8 cellular contexts compared by ENCODE assay signal in the genomic region with DNA sequence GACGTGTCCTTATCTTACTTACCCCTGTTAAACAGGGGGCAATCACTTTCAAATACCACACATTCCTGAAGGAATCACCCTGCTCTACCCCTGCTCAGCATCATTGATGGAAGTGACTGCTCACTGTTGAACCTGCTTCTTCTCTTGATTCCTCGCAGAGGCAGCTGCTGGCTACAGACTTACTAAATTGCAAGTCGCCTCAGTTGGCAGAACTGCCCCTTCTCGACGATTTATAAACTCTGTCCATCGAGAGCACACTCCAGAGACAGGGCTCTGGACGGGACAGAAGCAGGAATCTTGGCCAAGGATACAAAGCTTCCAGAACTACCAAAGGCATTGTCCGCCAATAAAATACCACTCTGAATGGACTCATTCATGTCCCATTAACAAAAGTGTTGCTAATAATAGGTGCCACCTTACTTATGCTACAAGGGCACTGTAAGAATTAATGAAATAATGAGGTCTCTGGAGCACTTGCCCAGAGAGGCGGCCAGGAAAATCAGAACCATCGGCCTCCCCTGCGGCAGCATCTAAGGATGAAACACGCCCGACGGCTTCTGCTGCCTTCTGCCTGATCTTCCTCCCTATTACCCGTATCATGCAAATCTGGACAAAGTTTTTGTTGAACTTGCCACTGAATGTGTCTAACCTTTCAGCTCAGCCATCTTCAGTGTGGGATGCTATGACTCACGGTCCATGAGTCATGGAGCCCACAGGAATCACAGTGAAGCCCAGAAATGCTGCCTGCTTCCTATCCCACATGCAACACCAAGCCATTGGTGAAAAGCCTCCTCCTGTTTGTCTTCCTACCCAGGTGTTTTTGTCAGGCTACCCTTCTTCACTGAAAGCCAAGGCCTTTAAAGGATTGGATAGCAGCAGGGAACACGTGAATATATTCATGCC.
DNase-seq lines count a peak whose midpoint lies in the region; ATAC-seq and TF ChIP-seq lines count a peak whose summit lies in the region.

No MANE protein-coding gene starts in this region.

- H2BK12ac ChIP-seq in H9 (ENCODE audit: insufficient read length, low read depth, low read length): no peak overlapping the region

- no peaks in the 10 kb centered on the region; a peak in 1 of 5 replicates for H3K9me3 Mint-ChIP-seq in H9
- peaks cover 0 to under 1% of the 10 kb centered on the region in 2 donors for H3K9me3 Mint-ChIP-seq in effector memory CD8-positive, alpha-beta T cell

- H3K4me3 Mint-ChIP-seq in H9: 0 out of 5 replicates have a peak overlapping the region, but pooled peaks of 1 of the 2 experiments have one; percentile 0
- no peak overlapping the region for H3K4me3 Mint-ChIP-seq in effector memory CD8-positive, alpha-beta T cell

- H4K91ac ChIP-seq in H9 (ENCODE audit: insufficient read length, low read depth, low read length): no peak overlapping the region

- H3K4ac ChIP-seq in H9 (ENCODE audit: low read depth, low read length): no peak overlapping the region

- DNase-seq in H9: peak; percentile 36
- peak; percentile 92 for DNase-seq in SW480 (ENCODE audit: low spot score)
- DNase-seq in fibroblast of pulmonary artery (ENCODE audit: low read depth): peak; percentile 92
- peak; percentile 87 for DNase-seq in pulmonary artery endothelial cell (ENCODE audit: low read depth, low spot score)
- DNase-seq in central memory CD4-positive, alpha-beta T cell: no peak
- no peak for DNase-seq in effector memory CD8-positive, alpha-beta T cell
- DNase-seq in H7: no peak

- H4K20me1 ChIP-seq in H9 (ENCODE audit: control insufficient read depth, insufficient read depth, insufficient read length): no peaks in the 10 kb centered on the region

- no peak overlapping the region for H2BK120ac ChIP-seq in H9 (ENCODE audit: low read depth, low read length, poor library complexity, severe bottlenecking)

- H4K8ac ChIP-seq in H9 (replicated peaks; ENCODE audit: insufficient read length, low read depth, low read length): no peak overlapping the region

- no peaks in the 10 kb centered on the region for H3K36me3 Mint-ChIP-seq in H9 (ENCODE audit: insufficient read depth in 1 of 3, low read depth in 3 of 3)
- no peaks in the 10 kb centered on the region for H3K36me3 Mint-ChIP-seq in effector memory CD8-positive, alpha-beta T cell (ENCODE audit: insufficient read depth)

- no peak overlapping the region for H3K9ac ChIP-seq in H9 (ENCODE audit: extremely low read depth, insufficient read length, low read length)

- H2AFZ ChIP-seq in H9 (ENCODE audit: low read length): no peak overlapping the region

- no peak overlapping the region for H4K5ac ChIP-seq in H9 (ENCODE audit: insufficient read length, low read depth, low read length)

- no CpG with 5 or more reads among the region's 17 CpGs for WGBS in H9 (ENCODE audit: extremely low coverage, insufficient read length, low lambda C conversion rate)

- H3T11ph ChIP-seq in H9 (ENCODE audit: low read length): no peak overlapping the region

- H3K9me3 ChIP-seq in H9 (ENCODE audit: control insufficient read depth, low read depth, low read length): no peaks in the 10 kb centered on the region

- H3K23me2 ChIP-seq in H9 (ENCODE audit: insufficient read length, low read depth, low read length, poor library complexity, severe bottlenecking): no peaks in the 10 kb centered on the region

- H3K4me2 ChIP-seq in H9 (ENCODE audit: insufficient read depth, insufficient read length, low read length): no peak overlapping the region

- no peak overlapping the region for H2BK20ac ChIP-seq in H9 (ENCODE audit: low read depth, low read length, poor library complexity, severe bottlenecking)

- H3K4me1 Mint-ChIP-seq in H9: peaks cover 15 to 17% of the 10 kb centered on the region in 2 experiments
- no peaks in the 10 kb centered on the region for H3K4me1 Mint-ChIP-seq in effector memory CD8-positive, alpha-beta T cell (ENCODE audit: low read depth in 2 of 2)

- H3K4me1 ChIP-seq in H9 (ENCODE audit: insufficient read depth, low read length): peaks cover 4% of the 10 kb centered on the region; the same call in 1 of the 2 replicates

- no peak for ATAC-seq in HG02642 (IDR thresholded peaks at IDR 0.05; ENCODE audit: poor library complexity, unreplicated experiment)
- ATAC-seq in effector memory CD8-positive, alpha-beta T cell (replicated peaks): no peak

- no peak overlapping the region for H2BK15ac ChIP-seq in H9 (ENCODE audit: low read depth, low read length)

- H2BK5ac ChIP-seq in H9 (ENCODE audit: insufficient read length, low read length): no peak overlapping the region

- H3K27me3 Mint-ChIP-seq in H9 (ENCODE audit: low read depth): peaks cover 8% of the 10 kb centered on the region
- peaks cover 11 to 16% of the 10 kb centered on the region in 2 donors for H3K27me3 Mint-ChIP-seq in effector memory CD8-positive, alpha-beta T cell

- no peak overlapping the region for H3K23ac ChIP-seq in H9 (ENCODE audit: insufficient read length, low read depth, low read length)

- H3K79me1 ChIP-seq in H9 (ENCODE audit: insufficient read depth, low read depth, low read length, poor library complexity, severe bottlenecking): no peaks in the 10 kb centered on the region

- H3K14ac ChIP-seq in H9 (ENCODE audit: insufficient read depth, low read length): no peak overlapping the region

- H3K27me3 ChIP-seq in H9 (ENCODE audit: insufficient read depth, low read length) (no peaks in the 10 kb centered on the region), H7 (ENCODE audit: control insufficient read depth, insufficient read depth, low read length) (no peaks in the 10 kb centered on the region)

- no peak overlapping the region for H3K4me3 ChIP-seq in fibroblast of pulmonary artery (replicated peaks; ENCODE audit: low read depth, low read length)
- no peak overlapping the region for H3K4me3 ChIP-seq in H7 (ENCODE audit: insufficient read depth, low read depth, low read length)

- H3K18ac ChIP-seq in H9 (ENCODE audit: insufficient read length, low read depth, low read length): no peak overlapping the region

- no peak for TF ChIP-seq CTCF in H9 (conservative IDR thresholded peaks at IDR 0.05)
- no peak for TF ChIP-seq CTCF in fibroblast of pulmonary artery (IDR thresholded peaks at IDR 0.05; ENCODE audit: low read length, missing control alignments)

- H3K27ac ChIP-seq in H9 (ENCODE audit: insufficient read length, low read depth, low read length): no peak overlapping the region

- H3K36me3 ChIP-seq in H7 (replicated peaks; ENCODE audit: control insufficient read depth, insufficient read depth, low read length): no peaks in the 10 kb centered on the region

- no peak overlapping the region for H2AK5ac ChIP-seq in H9 (ENCODE audit: insufficient read length, low read length)

- no peaks in the 10 kb centered on the region for H3K79me2 ChIP-seq in H9 (ENCODE audit: insufficient read depth, low read length)

- H3K56ac ChIP-seq in H9 (ENCODE audit: insufficient read length, low read depth, low read length): no peak overlapping the region

- H3K27ac Mint-ChIP-seq in H9: peak overlapping the region in 2 of 3 experiments; percentile 15 to 17; a peak in 4 of 7 replicates
- no peak overlapping the region for H3K27ac Mint-ChIP-seq in effector memory CD8-positive, alpha-beta T cell

Comparison
In these comparisons a context has a peak if more than half of its experiments do, and no peak if none do; other contexts are left out.
1. DNase-seq: peak in H9 (single experiment), SW480 (single experiment), fibroblast of pulmonary artery (single experiment) and pulmonary artery endothelial cell (single experiment); none in central memory CD4-positive, alpha-beta T cell (single experiment), effector memory CD8-positive, alpha-beta T cell (0 of 3) and H7 (single experiment).
2. H3K27ac Mint-ChIP-seq: peak in H9 (2 of 3); none in effector memory CD8-positive, alpha-beta T cell (0 of 2).